ENCODE assay signal across 18 cellular contexts in genomic region chr5:98468188-98468869, GRCh38.
DNase-seq lines count a peak whose midpoint lies in the region; ATAC-seq and TF ChIP-seq lines count a peak whose summit lies in the region.
"Had no signal": no experiment of that assay in that cellular context is flagged by ENCODE, and none has a peak within 500 bp of the region (broad histone marks: within the 10 kb centered on the region; RNA-seq: fewer than 3 reads in every experiment).

No MANE protein-coding gene starts in this region.

- no peaks in the 10 kb centered on the region for H3K79me2 ChIP-seq in PC-9 (ENCODE audit: low read depth)

- no TSS peak for BruUV-seq in PC-9 (replicated peaks; lab: Mats Ljungman, UMichigan)

- no peaks in the 10 kb centered on the region for H4K20me1 ChIP-seq in BLaER1 treated with 17β-estradiol and CSF1 and Interleukin-3, amounts not matched to agents 10 nM and 100 nM
- no peaks in the 10 kb centered on the region for H4K20me1 ChIP-seq in PC-9 (ENCODE audit: insufficient read depth)

- intact Hi-C loops in PC-9 (cut with micrococcal nuclease; ENCODE audit: unreplicated experiment), result no loop called here

- no peak overlapping the region for H3K4me3 ChIP-seq in BLaER1 treated with 17β-estradiol and CSF1 and Interleukin-3, amounts not matched to agents 10 nM and 100 nM
- no peak overlapping the region for H3K4me3 ChIP-seq in PC-9
- H3K4me3 ChIP-seq: GM12878, vagina had no signal

- H3K9me3 ChIP-seq in BLaER1 treated with 17β-estradiol and CSF1 and Interleukin-3, amounts not matched to agents 10 nM and 100 nM (replicated peaks in 1 of 11), result peaks cover 5 to 24% (median 15%) of the 10 kb centered on the region in 11 experiments; a peak in 21 of 22 replicates
- peaks cover 7% of the 10 kb centered on the region; the same call in 1 of the 2 replicates for H3K9me3 ChIP-seq in PC-9 (ENCODE audit: insufficient read depth, low read depth)
- H3K9me3 ChIP-seq: vagina had no signal

- H3K4me1 ChIP-seq in BLaER1 treated with 17β-estradiol and CSF1 and Interleukin-3, amounts not matched to agents 10 nM and 100 nM, result peaks cover 27 to 57% (median 47%) of the 10 kb centered on the region in 10 experiments
- H3K4me1 ChIP-seq in PC-9 (replicated peaks; ENCODE audit: insufficient read depth), result peaks cover 11% of the 10 kb centered on the region
- H3K4me1 ChIP-seq: vagina had no signal

- POLR2A ChIA-PET in PC-9 (lab: Charles Lee; ENCODE audit: unreplicated experiment), result interaction anchor here (0.6 to 0.7 kb wide), 2 partner anchors 54 to 1499 kb away, joined by 4 to 5 read pairs; no protein-coding TSS in a partner anchor

- DNase-seq in PC-9 (peak in 1 of 2 experiments; percentile 39), dermis blood vessel endothelial cell (peak; percentile 59), non-pigmented ciliary epithelial cell (ENCODE audit: low read depth) (peak; percentile 87), HK-2 (ENCODE audit: unreplicated experiment) (no peak), NCI-H1417 treated with DMSO at 0.1 percent for 48 hours (lab: John Stamatoyannopoulos, UW) (no peak), T-helper 9 cell (no peak)
- DNase-seq: activated CD4-positive, alpha-beta memory T cell treated with anti-CD3 and anti-CD28 coated beads, Interleukin-2, amount 10 ng/mL, durations not matched to agents 7 days and 5 days; Calu3; naive B cell; NCI-H1092 treated with DMSO at 0.1 percent for 48 hours; NCI-H774; stimulated activated CD8-positive, alpha-beta memory T cell treated with anti-CD3 and anti-CD28 coated beads, Interleukin-4, amount 100 ng/mL, for 48 hours; T-cell had no signal

- H3K27ac ChIP-seq in BLaER1 treated with 17β-estradiol and CSF1 and Interleukin-3, amounts not matched to agents 10 nM and 100 nM, result peak overlapping the region in 9 of 11 experiments; percentile 39 to 97 (median 94); a peak in 17 of 22 replicates
- peak overlapping the region; percentile 33; the same call in 1 of the 2 replicates for H3K27ac ChIP-seq in PC-9
- H3K27ac ChIP-seq: HL-60, vagina had no signal

- no peak overlapping the region for H2AFZ ChIP-seq in PC-9

- peak overlapping the region; percentile 3 to 89 (median 58); a peak in 20 of 22 replicates for H3K4me2 ChIP-seq in BLaER1 treated with 17β-estradiol and CSF1 and Interleukin-3, amounts not matched to agents 10 nM and 100 nM
- 0 out of 2 replicates have a peak overlapping the region, but pooled peaks have one; percentile 20 for H3K4me2 ChIP-seq in PC-9

- H3K36me3 ChIP-seq in BLaER1 treated with 17β-estradiol and CSF1 and Interleukin-3, amounts not matched to agents 10 nM and 100 nM, result no peaks in the 10 kb centered on the region
- H3K36me3 ChIP-seq in PC-9 (ENCODE audit: low read depth), result no peaks in the 10 kb centered on the region
- H3K36me3 ChIP-seq: vagina had no signal

- CTCF ChIA-PET in PC-9 (lab: Charles Lee), result no interaction called here

- no peak for TF ChIP-seq CTCF in PC-9 (conservative IDR thresholded peaks at IDR 0.05)

- ATAC-seq in HG02981 (IDR thresholded peaks at IDR 0.05; ENCODE audit: unreplicated experiment), result no peak
- ATAC-seq: GM12878, T-cell had no signal

- H3K27me3 ChIP-seq in BLaER1 treated with 17β-estradiol and CSF1 and Interleukin-3, amounts not matched to agents 10 nM and 100 nM, result no peaks in the 10 kb centered on the region
- no peaks in the 10 kb centered on the region for H3K27me3 ChIP-seq in PC-9 (ENCODE audit: insufficient read depth, low read depth)
- H3K27me3 ChIP-seq: vagina had no signal

- H3K9me2 ChIP-seq in PC-9 (ENCODE audit: insufficient read depth), result no peaks in the 10 kb centered on the region

- peak overlapping the region in 4 of 11 experiments; percentile 6 to 39 (median 16); a peak in 4 of 22 replicates for H3K9ac ChIP-seq in BLaER1 treated with 17β-estradiol and CSF1 and Interleukin-3, amounts not matched to agents 10 nM and 100 nM

- H3F3A ChIP-seq in PC-9 (ENCODE audit: insufficient read depth, low read depth), result no peaks in the 10 kb centered on the region

Comparison
In these comparisons a context has a peak if more than half of its experiments do, and no peak if none do; other contexts are left out.
1. DNase-seq: peak in dermis blood vessel endothelial cell (single experiment) and non-pigmented ciliary epithelial cell (single experiment); none in HK-2 (single experiment), NCI-H1417 treated with DMSO at 0.1 percent for 48 hours (single experiment) and T-helper 9 cell (single experiment).